In the genomic region with DNA sequence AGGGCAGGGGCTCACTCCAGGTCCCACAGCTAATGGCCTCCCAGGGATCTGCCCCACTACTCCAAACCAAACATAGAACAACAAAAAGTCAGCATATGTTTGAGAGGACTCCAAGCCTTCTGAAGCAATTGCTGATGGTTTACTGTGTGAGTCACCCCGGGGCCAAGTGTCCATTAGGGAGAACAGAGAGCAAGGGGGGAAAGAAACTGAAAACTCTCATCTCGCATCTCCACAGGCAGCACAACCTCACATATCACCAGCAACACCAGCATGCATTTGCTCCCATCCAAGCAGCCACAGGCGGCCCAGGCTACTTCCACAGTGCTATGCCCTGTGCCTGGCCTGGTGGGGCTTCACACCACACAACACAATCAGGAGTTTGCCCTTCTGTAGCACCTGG, we compare ENCODE assay signal across 9 cellular contexts. TPM values are rescaled to one million over a fixed set of nuclear protein-coding genes. Genes with fewer than 3 reads are reported as not detected.
DNase-seq lines count a peak whose midpoint lies in the region; ATAC-seq and TF ChIP-seq lines count a peak whose summit lies in the region.
"Had no signal": no experiment of that assay in that cellular context is flagged by ENCODE, and none has a peak within 500 bp of the region (broad histone marks: within the 10 kb centered on the region; RNA-seq: fewer than 3 reads in every experiment).

No MANE protein-coding gene starts in this region.

- ATAC-seq in IMR-90 (ENCODE audit: low read depth) (peak; percentile 71), GM18873 (IDR thresholded peaks at IDR 0.05; ENCODE audit: low FRiP score, unreplicated experiment) (no peak), GM19328 (IDR thresholded peaks at IDR 0.05; ENCODE audit: unreplicated experiment) (no peak)

- TF ChIP-seq CTCF in IMR-90 (conservative IDR thresholded peaks at IDR 0.05; ENCODE audit: low read depth, low read length), result no peak
- TF ChIP-seq CTCF in astrocyte of the spinal cord (IDR thresholded peaks at IDR 0.05; ENCODE audit: low read depth, low read length), result no peak
- no peak for TF ChIP-seq CTCF in kidney epithelial cell (IDR thresholded peaks at IDR 0.05; ENCODE audit: insufficient read depth, low read length, poor library complexity, severe bottlenecking)
- TF ChIP-seq CTCF in spleen (IDR thresholded peaks at IDR 0.05 in 8 of 11, conservative IDR thresholded peaks at IDR 0.05 in 3 of 11), result no peak

- dilution Hi-C loops in IMR-90 (cut with HindIII; ENCODE audit: low sequenced_read_pairs, unreplicated experiment), result no loop called here

- peak overlapping the region; percentile 59; the same call in 1 of the 2 replicates for H3K27ac ChIP-seq in IMR-90 (ENCODE audit: insufficient read depth, low read length)
- peak overlapping the region; percentile 78 to 96 (median 92) for H3K27ac ChIP-seq in spleen

- H3K9me3 ChIP-seq in IMR-90 (ENCODE audit: control insufficient read depth, insufficient read depth, low read length), result no peaks in the 10 kb centered on the region
- H3K9me3 ChIP-seq in spleen, result no peaks in the 10 kb centered on the region

- H2AK9ac ChIP-seq in IMR-90 (replicated peaks; ENCODE audit: low read depth, low read length, poor library complexity), result peak overlapping the region; percentile 44

- H3K27me3 Mint-ChIP-seq in activated naive CD4-positive, alpha-beta T cell treated with anti-CD3 and anti-CD28 coated beads for 36 hours (ENCODE audit: low read depth), result no peaks in the 10 kb centered on the region

- H2AK5ac ChIP-seq in IMR-90 (ENCODE audit: low read depth, low read length), result peak overlapping the region; percentile 78

- H3K36me3 ChIP-seq in IMR-90 (ENCODE audit: control insufficient read depth, insufficient read depth, low read length) (no peaks in the 10 kb centered on the region), kidney epithelial cell (ENCODE audit: control insufficient read depth, insufficient read depth, low read length) (no peaks in the 10 kb centered on the region), spleen (peaks cover 0 to 31% (median 3%) of the 10 kb centered on the region in 6 donors)

- no peak overlapping the region for H3K4me3 Mint-ChIP-seq in activated naive CD4-positive, alpha-beta T cell treated with anti-CD3 and anti-CD28 coated beads for 36 hours

- no peaks in the 10 kb centered on the region for H3K79me1 ChIP-seq in IMR-90 (ENCODE audit: low read depth in 1 of 2, low read length in 2 of 2)

- DNase-seq in IMR-90 (peak; percentile 81), astrocyte of the spinal cord (ENCODE audit: low read depth, low spot score) (peak; percentile 91), kidney epithelial cell (ENCODE audit: low read depth) (peak; percentile 50), spleen (no peak), H4 (ENCODE audit: low spot score) (no peak)
- no peak for DNase-seq in activated naive CD4-positive, alpha-beta T cell treated with anti-CD3 and anti-CD28 coated beads for 36 hours
- DNase-seq: HCEC 1CT had no signal

- no peak overlapping the region for H3K56ac ChIP-seq in IMR-90 (ENCODE audit: extremely low read depth, insufficient read depth, low read length)

- peak overlapping the region; percentile 55; the same call in 1 of the 2 replicates for H3K4me2 ChIP-seq in IMR-90 (ENCODE audit: low read depth, low read length)

- H2AFZ ChIP-seq in IMR-90 (replicated peaks; ENCODE audit: low read length, poor library complexity), result peak overlapping the region; percentile 39

- H3K27ac Mint-ChIP-seq in activated naive CD4-positive, alpha-beta T cell treated with anti-CD3 and anti-CD28 coated beads for 36 hours, result no peak overlapping the region

- peaks cover 45% of the 10 kb centered on the region for H3K4me1 Mint-ChIP-seq in activated naive CD4-positive, alpha-beta T cell treated with anti-CD3 and anti-CD28 coated beads for 36 hours (ENCODE audit: low read depth)

- peak overlapping the region; percentile 37; the same call in 1 of the 2 replicates for H3K4ac ChIP-seq in IMR-90 (ENCODE audit: low read depth, low read length)

- H3K4me3 ChIP-seq in IMR-90 (ENCODE audit: insufficient read depth, low read depth, low read length), result no peak overlapping the region
- H3K4me3 ChIP-seq in astrocyte of the spinal cord (ENCODE audit: low read depth, low read length), result no peak overlapping the region
- no peak overlapping the region for H3K4me3 ChIP-seq in kidney epithelial cell (ENCODE audit: low read depth, low read length)
- H3K4me3 ChIP-seq in spleen, result peak overlapping the region in 1 of 8 donors; percentile 58

- intact Hi-C loops in IMR-90 (cut with micrococcal nuclease) (loop anchor here (10.0 kb wide), 1 partner anchor 892 kb away; no protein-coding TSS in a partner anchor), spleen (cut with DNase I; ENCODE audit: low total_unique reads) (no loop called here)
- intact Hi-C loops in activated naive CD4-positive, alpha-beta T cell treated with anti-CD3 and anti-CD28 coated beads for 36 hours (cut with micrococcal nuclease), result loop anchor here (10.0 kb wide), 1 partner anchor 1048 kb away; no protein-coding TSS in a partner anchor

- peak overlapping the region; percentile 45; the same call in 1 of the 2 replicates for H4K91ac ChIP-seq in IMR-90 (ENCODE audit: insufficient read depth, low read depth, low read length)

- peaks cover 4% of the 10 kb centered on the region; the same call in 1 of the 2 replicates for H3K9me1 ChIP-seq in IMR-90 (ENCODE audit: insufficient read depth, low read length)

- no peak overlapping the region for H3K23ac ChIP-seq in IMR-90 (ENCODE audit: low read depth, low read length)

- POLR2A ChIA-PET in IMR-90 (lab: Charles Lee; ENCODE audit: unreplicated experiment), result no interaction called here

- no TSS peak for BruUV-seq in IMR-90 (replicated peaks; lab: Mats Ljungman, UMichigan)

- H3K4me1 ChIP-seq in IMR-90 (ENCODE audit: control insufficient read depth, insufficient read depth, low read length) (peaks cover 43% of the 10 kb centered on the region), spleen (peaks cover 78 to 100% (median 100%) of the 10 kb centered on the region in 6 donors)

- TF ChIP-seq RAD21 in IMR-90 (IDR thresholded peaks at IDR 0.05; ENCODE audit: low read length), result no peak

- no peak overlapping the region for H3K9ac ChIP-seq in IMR-90 (ENCODE audit: low read depth, low read length)

- H4K20me1 ChIP-seq in IMR-90 (ENCODE audit: insufficient read depth, low read length), result no peaks in the 10 kb centered on the region

- H3K18ac ChIP-seq in IMR-90 (ENCODE audit: low read depth, low read length), result peak overlapping the region; percentile 73

- no peaks in the 10 kb centered on the region for H3K9me3 Mint-ChIP-seq in activated naive CD4-positive, alpha-beta T cell treated with anti-CD3 and anti-CD28 coated beads for 36 hours

- peak overlapping the region; percentile 61; the same call in 1 of the 3 replicates for H2BK15ac ChIP-seq in IMR-90 (ENCODE audit: low read depth, low read length)

- no peaks in the 10 kb centered on the region for H3K36me3 Mint-ChIP-seq in activated naive CD4-positive, alpha-beta T cell treated with anti-CD3 and anti-CD28 coated beads for 36 hours (ENCODE audit: low read depth)

- H4K5ac ChIP-seq in IMR-90 (ENCODE audit: low read depth, low read length), result peak overlapping the region; percentile 42; the same call in 1 of the 2 replicates

- TF ChIP-seq POLR2A in IMR-90 (IDR thresholded peaks at IDR 0.05; ENCODE audit: low read depth, low read length) (no peak), spleen (IDR thresholded peaks at IDR 0.05) (no peak)

- H3K14ac ChIP-seq in IMR-90 (replicated peaks; ENCODE audit: low read depth, low read length), result peak overlapping the region; percentile 13; the same call in 1 of the 2 replicates

- H4K8ac ChIP-seq in IMR-90 (ENCODE audit: low read depth in 2 of 2, low read length in 2 of 2), result peak overlapping the region in 1 of 2 experiments; percentile 60; a peak in 2 of 4 replicates

- peak overlapping the region; percentile 61 for H2BK5ac ChIP-seq in IMR-90 (ENCODE audit: low read depth, low read length, poor library complexity, severe bottlenecking)

- no peaks in the 10 kb centered on the region for H3K27me3 ChIP-seq in IMR-90 (ENCODE audit: control insufficient read depth, insufficient read depth, low read length)
- no peaks in the 10 kb centered on the region for H3K27me3 ChIP-seq in kidney epithelial cell (ENCODE audit: control insufficient read depth, insufficient read depth, low read length)
- no peaks in the 10 kb centered on the region for H3K27me3 ChIP-seq in spleen (replicated peaks in 1 of 7)

- no peak overlapping the region for H2BK120ac ChIP-seq in IMR-90 (ENCODE audit: low read depth, low read length)

- in situ Hi-C loops in IMR-90 (cut with MboI; ENCODE audit: low sequenced_read_pairs), result no loop called here
- in situ Hi-C loops in astrocyte of the spinal cord (cut with HindIII; ENCODE audit: low sequenced_read_pairs), result no loop called here

- CTCF ChIA-PET in IMR-90 (lab: Yijun Ruan, JAX), result interaction anchor here (0.9 kb wide), 1 partner anchor 13 kb away, joined by 3 read pairs; no protein-coding TSS in a partner anchor
- CTCF ChIA-PET in activated naive CD4-positive, alpha-beta T cell treated with anti-CD3 and anti-CD28 coated beads for 36 hours (lab: Charles Lee), result interaction anchor here (1.1 kb wide), 1 partner anchor 10 kb away, joined by 6 read pairs; no protein-coding TSS in a partner anchor

- no peak overlapping the region for H2BK20ac ChIP-seq in IMR-90 (ENCODE audit: low read depth, low read length)

- WGBS in IMR-90 (ENCODE audit: extremely low coverage in 2 of 2, insufficient read length in 1 of 2), 2 experiments, result no CpG with 5 or more reads among the region's 3 CpGs
- WGBS in spleen, 5 donors, result 66 to 81% (median 74%) methylated on average over 3 of the region's 3 CpGs

TF ChIP-seq in IMR-90, 13 proteins besides CTCF, POLR2A, EP300 and RAD21 (continues in another document):
- TF ChIP-seq CEBPB (IDR thresholded peaks at IDR 0.05; ENCODE audit: low read depth, low read length) (peak; percentile 75), NFE2L2 (IDR thresholded peaks at IDR 0.05; ENCODE audit: low read depth, low read length) (no peak)

RNA-seq across cellular contexts. Expression of a gene that starts 39.1 kb away (rescaled TPM):
- 1.7 and 3.8 TPM in 2 replicates for total RNA-seq in IMR-90 (2012; rRNA removed)
- 1.1 and 1.7 TPM in 2 replicates for polyA plus RNA-seq in IMR-90 (2012; rRNA removed)
- polyA plus RNA-seq in IMR-90 (2012; cell fraction: cytosol; rRNA removed), result 0.36 and 0.37 TPM in 2 replicates
- 0.30 and 3.4 TPM in 2 replicates for polyA plus RNA-seq in IMR-90 (2012; cell fraction: nucleus; rRNA removed; ENCODE audit: low replicate concordance)
- total RNA-seq in kidney epithelial cell, result 3.0 and 4.2 TPM in 2 replicates
- total RNA-seq in spleen, result 10 to 100 TPM; 50.5 to 87.9 (median 75.5) TPM
- polyA plus RNA-seq in spleen, result 10 to 100 TPM; 11.1 to 16.4 (median 13.2) TPM
- 0.33 and 0.53 TPM in 2 replicates for total RNA-seq in H4 (2014; rRNA removed; shearing (Covaris generic))
- 1 to 10 TPM; 1.0 to 1.2 TPM for total RNA-seq in activated naive CD4-positive, alpha-beta T cell treated with anti-CD3 and anti-CD28 coated beads for 36 hours

Comparison
In these comparisons a context has a peak if more than half of its experiments do, and no peak if none do; other contexts are left out.
1. DNase-seq: peak in IMR-90 (single experiment), astrocyte of the spinal cord (single experiment) and kidney epithelial cell (single experiment); none in spleen (single experiment), H4 (single experiment) and activated naive CD4-positive, alpha-beta T cell treated with anti-CD3 and anti-CD28 coated beads for 36 hours (single experiment).